23 cellular contexts compared by ENCODE assay signal in the genomic region with DNA sequence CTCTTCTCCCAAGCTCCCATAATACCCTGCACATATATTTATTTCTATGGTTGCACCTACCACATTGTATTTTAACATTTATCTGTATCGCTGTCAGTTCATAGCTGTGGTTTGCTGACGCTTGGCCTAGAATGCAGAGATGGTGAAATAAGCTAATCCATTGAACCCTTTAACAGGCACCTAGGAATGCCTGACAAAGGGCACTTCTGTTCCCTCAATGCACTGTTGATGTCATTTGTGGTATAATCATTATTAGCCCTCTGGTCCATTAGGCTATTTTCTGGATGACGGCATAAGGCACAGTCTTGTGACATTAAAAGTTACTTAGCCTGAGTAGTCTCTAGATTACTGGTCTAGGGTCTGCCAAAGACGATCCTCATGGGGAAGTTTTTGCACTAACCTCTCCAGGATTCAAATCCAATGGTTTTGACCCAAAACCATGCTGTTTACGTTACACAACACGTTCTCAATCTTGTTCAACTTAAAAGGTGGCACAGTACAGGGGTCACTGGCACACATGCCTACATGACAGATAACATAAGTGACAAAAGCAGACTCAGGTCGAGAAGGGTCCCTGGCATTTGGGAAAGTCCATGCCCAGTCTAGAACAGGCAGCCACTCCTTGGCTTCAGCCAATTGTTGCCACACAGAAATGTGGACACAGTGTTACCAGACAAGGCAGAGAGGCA. TPM values are rescaled to one million over a fixed set of nuclear protein-coding genes. Genes with fewer than 3 reads are reported as not detected.
DNase-seq lines count a peak whose midpoint lies in the region; ATAC-seq and TF ChIP-seq lines count a peak whose summit lies in the region.
"Had no signal": no experiment of that assay in that cellular context is flagged by ENCODE, and none has a peak within 500 bp of the region (broad histone marks: within the 10 kb centered on the region; RNA-seq: fewer than 3 reads in every experiment).

No MANE protein-coding gene starts in this region.

- peak overlapping the region; percentile 22 to 51 for H3K27ac Mint-ChIP-seq in stimulated activated naive CD8-positive, alpha-beta T cell treated with anti-CD3 and anti-CD28 coated beads, Interleukin-15, amount 100 ng/mL, for 72 hours
- H3K27ac Mint-ChIP-seq in activated CD8-positive, alpha-beta T cell treated with anti-CD3 and anti-CD28 coated beads, Interleukin-2, amount 10 ng/mL, durations not matched to agents 7 days and 5 days, result no peak overlapping the region
- H3K27ac Mint-ChIP-seq in immature natural killer cell, result peak overlapping the region in 4 of 6 donors; percentile 23 to 95 (median 84)
- H3K27ac Mint-ChIP-seq: nephron progenitor cell had no signal

- no peak for DNase-seq in stimulated activated naive CD8-positive, alpha-beta T cell treated with anti-CD3 and anti-CD28 coated beads, Interleukin-15, amount 100 ng/mL, for 72 hours
- no peak for DNase-seq in stimulated activated naive CD8-positive, alpha-beta T cell treated with anti-CD3 and anti-CD28 coated beads, Interleukin-15, Interleukin-2, amounts not matched to agents 100 U/mL and 50 U/mL, for 24 hours
- DNase-seq in activated CD8-positive, alpha-beta T cell treated with anti-CD3 and anti-CD28 coated beads, Interleukin-2, amount 10 ng/mL, durations not matched to agents 7 days and 5 days, result no peak
- DNase-seq in immature natural killer cell, result no peak
- DNase-seq in islet precursor cell, result no peak
- no peak for DNase-seq in WERI-Rb-1
- DNase-seq in iPS-NIHi7 (ENCODE audit: extremely low spot score), result no peak
- DNase-seq: activated gamma-delta T cell treated with Interleukin-2 at 50 U/mL for 16 hours; body of pancreas; COR-L47; effector memory CD4-positive, alpha-beta T cell; left colon; mesenchymal stem cell; NCI-H1048; NCI-H2029; nephron progenitor cell; OCI-M1; posterior cingulate gyrus; SHP77 treated with DMSO at 0.1 percent for 48 hours; stimulated activated CD4-positive, alpha-beta T cell treated with anti-CD3 and anti-CD28 coated beads, Interleukin-1b, Interleukin-23, amount 100 ng/mL, for 48 hours; transverse colon had no signal

- no peaks in the 10 kb centered on the region for H3K9me3 ChIP-seq in WERI-Rb-1 (ENCODE audit: severe bottlenecking)
- H3K9me3 ChIP-seq: body of pancreas, HAP-1, transverse colon had no signal

- TF ChIP-seq CTCF in WERI-Rb-1 (IDR thresholded peaks at IDR 0.05; ENCODE audit: low read depth, low read length), result no peak

- peaks cover 21% of the 10 kb centered on the region for H3K36me3 Mint-ChIP-seq in activated CD8-positive, alpha-beta T cell treated with anti-CD3 and anti-CD28 coated beads, Interleukin-2, amount 10 ng/mL, durations not matched to agents 7 days and 5 days (ENCODE audit: low read depth)
- H3K36me3 Mint-ChIP-seq in immature natural killer cell, result no peaks in the 10 kb centered on the region

- H3K4me3 Mint-ChIP-seq in stimulated activated naive CD8-positive, alpha-beta T cell treated with anti-CD3 and anti-CD28 coated beads, Interleukin-15, amount 100 ng/mL, for 72 hours, result no peak overlapping the region
- peak overlapping the region; percentile 14 for H3K4me3 Mint-ChIP-seq in activated CD8-positive, alpha-beta T cell treated with anti-CD3 and anti-CD28 coated beads, Interleukin-2, amount 10 ng/mL, durations not matched to agents 7 days and 5 days
- H3K4me3 Mint-ChIP-seq in immature natural killer cell, result peak overlapping the region in 4 of 5 donors; percentile 15 to 95 (median 94)

- no peak overlapping the region for H3K27ac ChIP-seq in WERI-Rb-1
- H3K27ac ChIP-seq: body of pancreas, transverse colon had no signal

- H3K36me3 ChIP-seq in WERI-Rb-1, result peaks cover 10% of the 10 kb centered on the region
- H3K36me3 ChIP-seq: transverse colon had no signal

- no peak overlapping the region for H3K4me3 ChIP-seq in WERI-Rb-1 (ENCODE audit: low read depth, low read length)
- H3K4me3 ChIP-seq: body of pancreas, HAP-1, transverse colon had no signal

- no peaks in the 10 kb centered on the region for H3K27me3 ChIP-seq in WERI-Rb-1 (ENCODE audit: insufficient read depth, low read depth, severe bottlenecking)
- H3K27me3 ChIP-seq: body of pancreas, transverse colon had no signal

- no peaks in the 10 kb centered on the region for H3K27me3 Mint-ChIP-seq in stimulated activated naive CD8-positive, alpha-beta T cell treated with anti-CD3 and anti-CD28 coated beads, Interleukin-15, amount 100 ng/mL, for 72 hours
- peaks cover under 1% of the 10 kb centered on the region for H3K27me3 Mint-ChIP-seq in activated CD8-positive, alpha-beta T cell treated with anti-CD3 and anti-CD28 coated beads, Interleukin-2, amount 10 ng/mL, durations not matched to agents 7 days and 5 days (ENCODE audit: low read depth)
- H3K27me3 Mint-ChIP-seq in immature natural killer cell (ENCODE audit: low read depth in 3 of 3), result peaks cover 2 to 22% (median 15%) of the 10 kb centered on the region in 3 donors
- H3K27me3 Mint-ChIP-seq: stimulated activated naive CD8-positive, alpha-beta T cell treated with anti-CD3 and anti-CD28 coated beads, Interleukin-15, Interleukin-2, amounts not matched to agents 100 ng/mL and 50 ng/mL, for 24 hours had no signal

- no peak for ATAC-seq in stimulated activated naive CD8-positive, alpha-beta T cell treated with anti-CD3 and anti-CD28 coated beads, Interleukin-15, amount 100 ng/mL, for 72 hours
- no peak for ATAC-seq in stimulated activated naive CD8-positive, alpha-beta T cell treated with anti-CD3 and anti-CD28 coated beads, Interleukin-15, Interleukin-2, amounts not matched to agents 100 U/mL and 50 U/mL, for 24 hours
- no peak for ATAC-seq in activated CD8-positive, alpha-beta T cell treated with anti-CD3 and anti-CD28 coated beads, Interleukin-2, amount 10 ng/mL, durations not matched to agents 7 days and 5 days
- ATAC-seq: body of pancreas, left colon had no signal

- H3K4me1 Mint-ChIP-seq in stimulated activated naive CD8-positive, alpha-beta T cell treated with anti-CD3 and anti-CD28 coated beads, Interleukin-15, amount 100 ng/mL, for 72 hours, result peaks cover 46% of the 10 kb centered on the region
- H3K4me1 Mint-ChIP-seq in activated CD8-positive, alpha-beta T cell treated with anti-CD3 and anti-CD28 coated beads, Interleukin-2, amount 10 ng/mL, durations not matched to agents 7 days and 5 days (ENCODE audit: low read depth), result peaks cover 32% of the 10 kb centered on the region
- H3K4me1 Mint-ChIP-seq in immature natural killer cell, result peaks cover 40 to 46% of the 10 kb centered on the region in 2 donors

- POLR2A ChIA-PET in activated CD8-positive, alpha-beta T cell treated with anti-CD3 and anti-CD28 coated beads, Interleukin-2, amount 10 ng/mL, durations not matched to agents 7 days and 5 days (lab: Charles Lee), result no interaction called here

- CTCF ChIA-PET in activated CD8-positive, alpha-beta T cell treated with anti-CD3 and anti-CD28 coated beads, Interleukin-2, amount 10 ng/mL, durations not matched to agents 7 days and 5 days (lab: Charles Lee), result no interaction called here

- no peaks in the 10 kb centered on the region for H3K9me3 Mint-ChIP-seq in stimulated activated naive CD8-positive, alpha-beta T cell treated with anti-CD3 and anti-CD28 coated beads, Interleukin-15, amount 100 ng/mL, for 72 hours
- H3K9me3 Mint-ChIP-seq in activated CD8-positive, alpha-beta T cell treated with anti-CD3 and anti-CD28 coated beads, Interleukin-2, amount 10 ng/mL, durations not matched to agents 7 days and 5 days (ENCODE audit: insufficient read depth), result no peaks in the 10 kb centered on the region
- no peaks in the 10 kb centered on the region for H3K9me3 Mint-ChIP-seq in immature natural killer cell
- H3K9me3 Mint-ChIP-seq: nephron progenitor cell; stimulated activated naive CD8-positive, alpha-beta T cell treated with anti-CD3 and anti-CD28 coated beads, Interleukin-15, Interleukin-2, amounts not matched to agents 100 ng/mL and 50 ng/mL, for 24 hours had no signal

RNA-seq across cellular contexts. Expression of gene YWHAB, which starts 2.1 kb away (rescaled TPM):
- total RNA-seq in activated CD8-positive, alpha-beta T cell treated with anti-CD3 and anti-CD28 coated beads, Interleukin-2, amount 10 ng/mL, durations not matched to agents 7 days and 5 days, result 100 to 1,000 TPM; 228 to 235 TPM
- 100 to 1,000 TPM; 541 to 648 (median 556) TPM for polyA plus RNA-seq in immature natural killer cell

RNA-seq across cellular contexts. Expression of gene PABPC1L, which starts 26.5 kb away (rescaled TPM):
- total RNA-seq in activated CD8-positive, alpha-beta T cell treated with anti-CD3 and anti-CD28 coated beads, Interleukin-2, amount 10 ng/mL, durations not matched to agents 7 days and 5 days, result 100 to 1,000 TPM in 1 of 2 experiments, 10 to 100 TPM in 1; 90.0 to 103 TPM
- under 1 TPM in 1 of 3 donors, not detected in 2; 0.99 TPM for polyA plus RNA-seq in immature natural killer cell

Comparison
In these comparisons a context has a peak if more than half of its experiments do, and no peak if none do; other contexts are left out.
1. H3K4me3 Mint-ChIP-seq: peak in activated CD8-positive, alpha-beta T cell treated with anti-CD3 and anti-CD28 coated beads, Interleukin-2, amount 10 ng/mL, durations not matched to agents 7 days and 5 days (single experiment) and immature natural killer cell (4 of 5); none in stimulated activated naive CD8-positive, alpha-beta T cell treated with anti-CD3 and anti-CD28 coated beads, Interleukin-15, amount 100 ng/mL, for 72 hours (0 of 2).